In genomic region chr2:9365498-9366019, GRCh38 we compare ENCODE assay signal across 17 cellular contexts. TPM values are rescaled to one million over a fixed set of nuclear protein-coding genes. Genes with fewer than 3 reads are reported as not detected.
A peak's percentile ranks its signal among the peaks of the same experiment; 100 is the strongest.
DNase-seq lines count a peak whose midpoint lies in the region; ATAC-seq and TF ChIP-seq lines count a peak whose summit lies in the region.
"Had no signal": no experiment of that assay in that cellular context is flagged by ENCODE, and none has a peak within 500 bp of the region (broad histone marks: within the 10 kb centered on the region; RNA-seq: fewer than 3 reads in every experiment).

No MANE protein-coding gene starts in this region.

- H3K9me3 ChIP-seq in cardiac muscle cell (ENCODE audit: low read depth), result no peaks in the 10 kb centered on the region
- H3K9me3 ChIP-seq in mesodermal cell (ENCODE audit: control insufficient read depth, low read length), result no peaks in the 10 kb centered on the region
- H3K9me3 ChIP-seq: A549 had no signal

- H3K36me3 ChIP-seq in cardiac muscle cell (peaks cover 9% of the 10 kb centered on the region), mesodermal cell (ENCODE audit: control insufficient read depth, insufficient read depth, low read length) (peaks cover 91% of the 10 kb centered on the region)

- H3K4me3 ChIP-seq in cardiac muscle cell (no peak overlapping the region), mesodermal cell (ENCODE audit: extremely low read depth, insufficient read depth, low read length, poor library complexity, severe bottlenecking) (no peak overlapping the region)
- H3K4me3 ChIP-seq: A549, GM12878 had no signal

- H3K4me1 Mint-ChIP-seq in brain (peaks cover 4% of the 10 kb centered on the region), type B pancreatic cell (ENCODE audit: unreplicated experiment) (peaks cover 16% of the 10 kb centered on the region), mesothelial cell of epicardium (no peaks in the 10 kb centered on the region)
- H3K4me1 Mint-ChIP-seq: CD14-positive monocyte, H9 had no signal

- H3K27me3 Mint-ChIP-seq in brain (no peaks in the 10 kb centered on the region), type B pancreatic cell (no peaks in the 10 kb centered on the region), mesothelial cell of epicardium (ENCODE audit: low read depth) (no peaks in the 10 kb centered on the region)

- ATAC-seq in left ventricle myocardium superior, result no peak
- ATAC-seq: GM12878 had no signal

- peaks cover 19% of the 10 kb centered on the region for H3K4me1 ChIP-seq in cardiac muscle cell (ENCODE audit: low read depth)
- H3K4me1 ChIP-seq in mesodermal cell (ENCODE audit: control insufficient read depth, insufficient read depth, low read length, poor library complexity, severe bottlenecking), result peaks cover 18% of the 10 kb centered on the region
- H3K4me1 ChIP-seq: A549 had no signal

- no peak for DNase-seq in cardiac muscle cell (ENCODE audit: low read depth in 1 of 2, low spot score in 1 of 2)
- no peak for DNase-seq in left ventricle myocardium superior
- no peak for DNase-seq in type B pancreatic cell (ENCODE audit: extremely low spot score, unreplicated experiment)
- DNase-seq in HT-29 (ENCODE audit: low spot score), result no peak
- DNase-seq in mesothelial cell of epicardium (ENCODE audit: low spot score in 2 of 2, unreplicated experiment in 2 of 2), result no peak
- DNase-seq in NCI-H1092 treated with DMSO at 0.1 percent for 48 hours (lab: John Stamatoyannopoulos, UW), result no peak
- DNase-seq: H9, MV-4-11, NCI-H146, NCI-H2107, NCI-H345, NCI-H526 treated with DMSO at 0.1 percent for 48 hours had no signal

- no peak for TF ChIP-seq CTCF in cardiac muscle cell (IDR thresholded peaks at IDR 0.05; ENCODE audit: low read depth, low read length)
- no peak for TF ChIP-seq CTCF in brain (conservative IDR thresholded peaks at IDR 0.05)
- TF ChIP-seq CTCF in type B pancreatic cell (conservative IDR thresholded peaks at IDR 0.05), result no peak
- TF ChIP-seq CTCF in mesothelial cell of epicardium (IDR thresholded peaks at IDR 0.05; ENCODE audit: unreplicated experiment), result no peak

- WGBS in mesodermal cell (ENCODE audit: insufficient coverage in 2 of 2), 2 experiments, result 94 to 98% methylated on average over 6 to 7 of the region's 8 CpGs

- peak overlapping the region; percentile 93 for H3K27ac ChIP-seq in cardiac muscle cell
- peak overlapping the region; percentile 54 for H3K27ac ChIP-seq in mesodermal cell (ENCODE audit: low read depth, low read length, severe bottlenecking)
- H3K27ac ChIP-seq: A549 had no signal

- H3K27ac Mint-ChIP-seq in brain (peak overlapping the region in 3 of 5 experiments; percentile 44 to 93 (median 51)), type B pancreatic cell (peak overlapping the region; percentile 59), mesothelial cell of epicardium (no peak overlapping the region)
- H3K27ac Mint-ChIP-seq: CD14-positive monocyte had no signal

- intact Hi-C loops in left ventricle myocardium superior (cut with micrococcal nuclease), result no loop called here

- H3K4me3 Mint-ChIP-seq in brain, result peak overlapping the region in 1 of 5 experiments; percentile 39
- no peak overlapping the region for H3K4me3 Mint-ChIP-seq in type B pancreatic cell
- no peak overlapping the region for H3K4me3 Mint-ChIP-seq in mesothelial cell of epicardium
- H3K4me3 Mint-ChIP-seq: CD14-positive monocyte, H9 had no signal

- H3K27me3 ChIP-seq in cardiac muscle cell, result no peaks in the 10 kb centered on the region

- H3K9me3 Mint-ChIP-seq in brain (no peaks in the 10 kb centered on the region), type B pancreatic cell (no peaks in the 10 kb centered on the region), mesothelial cell of epicardium (no peaks in the 10 kb centered on the region)
- H3K9me3 Mint-ChIP-seq: CD14-positive monocyte, H9 had no signal

- H3K36me3 Mint-ChIP-seq in brain (peaks cover 85% of the 10 kb centered on the region), type B pancreatic cell (peaks cover 35% of the 10 kb centered on the region), mesothelial cell of epicardium (peaks cover 24% of the 10 kb centered on the region)

RNA-seq across cellular contexts. Expression of gene ITGB1BP1, which starts 57.8 kb away (rescaled TPM):
- total RNA-seq in cardiac muscle cell (30.9 and 35.5 TPM in 2 replicates), left ventricle myocardium superior (102 TPM), type B pancreatic cell (ENCODE audit: low replicate concordance) (57.2 and 79.0 TPM in 2 replicates), mesothelial cell of epicardium (35.9 to 39.8 TPM (median 38.0 TPM) in 3 replicates)
- polyA plus RNA-seq in cardiac muscle cell (107 and 138 TPM in 2 replicates), brain (ENCODE audit: insufficient read depth, low read depth, low replicate concordance) (64.5 TPM)
- polyA plus RNA-seq in mesodermal cell (2013, experiment 1 of 2), result 59.3 TPM
- polyA plus RNA-seq in mesodermal cell (2013, experiment 2 of 2), result 76.7 TPM
- total RNA-seq in HT-29 (2014; rRNA removed; shearing (Covaris generic)), result 27.4 and 33.5 TPM in 2 replicates

RNA-seq across cellular contexts. Expression of gene CPSF3, which starts 57.9 kb away (rescaled TPM):
- total RNA-seq in cardiac muscle cell (45.9 and 57.4 TPM in 2 replicates), left ventricle myocardium superior (15.5 TPM), type B pancreatic cell (ENCODE audit: low replicate concordance) (38.9 and 60.6 TPM in 2 replicates), mesothelial cell of epicardium (44.9 to 47.3 TPM (median 45.1 TPM) in 3 replicates)
- polyA plus RNA-seq in cardiac muscle cell (57.5 and 75.5 TPM in 2 replicates), brain (ENCODE audit: insufficient read depth, low read depth, low replicate concordance) (24.1 TPM)
- 77.3 TPM for polyA plus RNA-seq in mesodermal cell (2013, experiment 1 of 2)
- polyA plus RNA-seq in mesodermal cell (2013, experiment 2 of 2), result 76.0 TPM
- 31.7 and 43.9 TPM in 2 replicates for total RNA-seq in HT-29 (2014; rRNA removed; shearing (Covaris generic))
